16 cellular contexts compared by ENCODE assay signal in the genomic region with DNA sequence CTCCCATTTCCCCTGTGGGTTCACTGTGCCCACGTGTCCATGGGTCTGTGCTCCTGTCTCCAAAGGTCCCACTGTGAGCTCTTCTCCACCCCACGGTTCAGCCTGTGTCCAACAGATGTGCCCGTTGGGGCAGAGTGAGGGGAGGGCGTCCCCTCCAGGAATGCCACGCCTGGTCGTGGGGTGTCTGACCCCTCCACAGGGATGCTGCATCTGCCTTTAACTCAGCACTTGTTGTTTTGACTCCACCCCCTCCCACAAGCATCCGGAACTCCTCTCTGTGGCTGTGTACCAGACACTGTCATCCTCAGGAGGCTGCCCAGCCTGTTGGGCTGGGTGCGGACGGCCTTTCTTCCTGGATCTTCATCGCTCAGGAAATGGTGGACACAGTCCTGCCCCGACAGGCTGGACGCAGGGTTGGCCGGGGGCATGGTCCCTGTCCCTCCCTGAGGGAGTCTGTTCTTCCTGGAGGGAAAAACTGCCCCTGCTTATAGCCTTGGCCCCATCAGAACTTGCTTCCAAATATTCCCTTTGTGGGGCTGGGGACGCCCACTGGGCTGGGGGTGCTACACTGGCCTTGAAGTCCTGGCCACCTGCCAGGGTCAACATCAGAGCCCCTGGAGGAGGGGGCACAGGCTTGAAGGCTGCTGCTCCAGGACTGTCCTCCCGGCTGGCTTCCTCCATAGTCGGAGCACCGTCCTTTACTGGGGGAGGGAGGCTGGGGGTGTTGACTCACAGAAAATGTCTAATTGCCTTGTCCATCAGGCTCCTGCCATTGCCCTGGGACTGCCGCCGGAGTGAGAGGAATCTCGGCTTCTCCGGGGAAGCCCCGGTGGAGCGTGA.
"Had no signal": no experiment of that assay in that cellular context is flagged by ENCODE, and none has a peak within 500 bp of the region (broad histone marks: within the 10 kb centered on the region; RNA-seq: fewer than 3 reads in every experiment).

No MANE protein-coding gene starts in this region.

- H3K4me1 Mint-ChIP-seq: activated naive CD4-positive, alpha-beta T cell treated with anti-CD3 and anti-CD28 coated beads, Interleukin-2, amount 50 U/mL, for 24 hours had no signal

- H3K4me3 Mint-ChIP-seq: activated naive CD4-positive, alpha-beta T cell treated with anti-CD3 and anti-CD28 coated beads, Interleukin-2, amount 50 U/mL, for 24 hours; activated T-cell treated with anti-CD3 and anti-CD28 coated beads, Interleukin-2, amount 50 U/mL, for 72 hours; naive B cell; neural crest cell; stimulated activated naive CD8-positive, alpha-beta T cell treated with anti-CD3 and anti-CD28 coated beads, Interleukin-15, Interleukin-2, amounts not matched to agents 100 ng/mL and 50 ng/mL, for 24 hours; T-helper 2 cell treated with Interferon-gamma antibody and Interleukin-4, amounts not matched to agents 5 μg/mL and 100 μg/mL, for 36 hours had no signal

- H3K27me3 ChIP-seq: ascending aorta, ovary, transverse colon had no signal

- H3K36me3 ChIP-seq: ascending aorta, left lung, ovary, transverse colon had no signal

- H3K27ac ChIP-seq: ascending aorta, left lung, ovary, transverse colon had no signal

- H3K9me3 ChIP-seq: ascending aorta, ovary, transverse colon had no signal

- H3K4me1 ChIP-seq: ascending aorta, left lung, transverse colon had no signal

- H3K36me3 Mint-ChIP-seq: activated naive CD4-positive, alpha-beta T cell treated with anti-CD3 and anti-CD28 coated beads, Interleukin-2, amount 50 U/mL, for 24 hours had no signal

- DNase-seq: activated CD4-positive, alpha-beta T cell treated with anti-CD3 and anti-CD28 coated beads, Interleukin-2, amount 50 U/mL, for 4 hours; activated gamma-delta T cell; activated T-cell treated with anti-CD3 and anti-CD28 coated beads, Interleukin-2, amount 50 U/mL, for 72 hours; foreskin melanocyte; left lung; naive B cell; ovary; stimulated activated CD4-positive, alpha-beta T cell treated with anti-CD3 and anti-CD28 coated beads, Interleukin-12 subunit alpha, Interleukin-12 subunit beta, amount 100 ng/mL, for 4 hours; stimulated activated CD4-positive, alpha-beta T cell treated with anti-CD3 and anti-CD28 coated beads, Interleukin-1b, Interleukin-23, amount 100 ng/mL, for 48 hours; stimulated activated CD8-positive, alpha-beta memory T cell treated with anti-CD3 and anti-CD28 coated beads, Interleukin-4, amount 100 ng/mL, for 48 hours; transverse colon had no signal

- H3K9me3 Mint-ChIP-seq: activated naive CD4-positive, alpha-beta T cell treated with anti-CD3 and anti-CD28 coated beads, Interleukin-2, amount 50 U/mL, for 24 hours; T-helper 2 cell treated with Interferon-gamma antibody and Interleukin-4, amounts not matched to agents 5 μg/mL and 100 μg/mL, for 36 hours had no signal

- ATAC-seq: activated T-cell treated with anti-CD3 and anti-CD28 coated beads, Interleukin-2, amount 50 U/mL, for 72 hours; left lung had no signal

- H3K27me3 Mint-ChIP-seq: activated naive CD4-positive, alpha-beta T cell treated with anti-CD3 and anti-CD28 coated beads, Interleukin-2, amount 50 U/mL, for 24 hours; stimulated activated naive CD8-positive, alpha-beta T cell treated with anti-CD3 and anti-CD28 coated beads, Interleukin-15, Interleukin-2, amounts not matched to agents 100 ng/mL and 50 ng/mL, for 24 hours had no signal

- H3K27ac Mint-ChIP-seq: activated naive CD4-positive, alpha-beta T cell treated with anti-CD3 and anti-CD28 coated beads, Interleukin-2, amount 50 U/mL, for 24 hours; activated T-cell treated with anti-CD3 and anti-CD28 coated beads, Interleukin-2, amount 50 U/mL, for 72 hours; stimulated activated naive CD8-positive, alpha-beta T cell treated with anti-CD3 and anti-CD28 coated beads, Interleukin-15, Interleukin-2, amounts not matched to agents 100 ng/mL and 50 ng/mL, for 24 hours; T-helper 2 cell treated with Interferon-gamma antibody and Interleukin-4, amounts not matched to agents 5 μg/mL and 100 μg/mL, for 36 hours had no signal

- H3K4me3 ChIP-seq: ascending aorta, left lung, ovary, transverse colon had no signal
